ENCODE assay signal across 11 cellular contexts in the genomic region with DNA sequence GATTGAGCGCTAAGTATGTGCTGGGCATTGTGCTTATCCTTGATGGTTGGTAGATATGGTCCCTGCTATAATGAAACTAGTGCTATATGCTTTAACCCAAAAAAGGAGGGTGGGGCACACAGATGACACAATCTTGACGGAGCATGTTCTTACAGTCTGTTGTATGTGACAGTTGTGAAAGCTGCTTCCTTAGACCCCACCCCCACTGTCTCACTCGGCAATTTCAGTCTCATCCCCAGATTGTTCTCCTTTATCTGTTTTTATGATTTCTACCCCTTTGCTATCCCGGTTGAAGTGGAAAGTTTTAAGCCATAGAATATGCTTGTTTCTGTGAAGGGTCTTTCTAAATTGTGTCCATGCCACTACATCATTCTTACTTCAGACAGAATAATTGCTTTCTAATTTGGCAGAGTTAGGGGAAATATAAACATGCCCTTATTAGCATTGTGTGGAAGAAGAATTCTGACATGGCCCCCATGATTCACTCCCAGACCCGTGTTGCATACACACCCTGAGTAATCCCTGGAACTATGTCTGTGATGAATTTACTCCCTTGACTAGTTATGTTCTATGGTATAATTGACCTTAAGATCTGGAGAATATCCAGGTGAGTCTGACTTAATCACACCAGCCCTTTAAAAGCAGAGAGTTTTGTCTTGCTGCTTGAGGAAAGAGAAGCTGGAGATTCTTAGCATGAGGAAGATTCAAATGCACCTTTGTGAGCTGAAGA.
DNase-seq lines count a peak whose midpoint lies in the region; ATAC-seq and TF ChIP-seq lines count a peak whose summit lies in the region.
"Had no signal": no experiment of that assay in that cellular context is flagged by ENCODE, and none has a peak within 500 bp of the region (broad histone marks: within the 10 kb centered on the region; RNA-seq: fewer than 3 reads in every experiment).

No MANE protein-coding gene starts in this region.

- H3K9me3 Mint-ChIP-seq in mesothelial cell of epicardium: peaks cover 12% of the 10 kb centered on the region
- peaks cover 1% of the 10 kb centered on the region for H3K9me3 Mint-ChIP-seq in T-helper 2 cell treated with Interferon-gamma antibody and Interleukin-4, amounts not matched to agents 5 μg/mL and 100 μg/mL, for 36 hours

- H3K4me3 Mint-ChIP-seq in mesothelial cell of epicardium: no peak overlapping the region
- H3K4me3 Mint-ChIP-seq in T-helper 2 cell treated with Interferon-gamma antibody and Interleukin-4, amounts not matched to agents 5 μg/mL and 100 μg/mL, for 36 hours: no peak overlapping the region
- H3K4me3 Mint-ChIP-seq: neural progenitor cell had no signal

- H3K4me1 ChIP-seq in mammary epithelial cell (ENCODE audit: insufficient read depth, low read length): peaks cover 22% of the 10 kb centered on the region
- H3K4me1 ChIP-seq in OCI-LY7 (ENCODE audit: insufficient read depth, low read length, poor library complexity, severe bottlenecking): no peaks in the 10 kb centered on the region
- H3K4me1 ChIP-seq: neural progenitor cell had no signal

- POLR2A ChIA-PET in OCI-LY7 (lab: Charles Lee): interaction anchor here (0.6 to 0.8 kb wide), 2 partner anchors 35 to 350 kb away, joined by 3 read pairs; no protein-coding TSS in a partner anchor

- CTCF ChIA-PET in mammary epithelial cell (lab: Charles Lee; ENCODE audit: low non-redundant PET): interaction anchor here (0.6 kb wide), 1 partner anchor 259 kb away, joined by 5 read pairs; no protein-coding TSS in a partner anchor
- CTCF ChIA-PET in OCI-LY7 (lab: Charles Lee; ENCODE audit: unreplicated experiment): no interaction called here

- H3K27me3 ChIP-seq in mammary epithelial cell (ENCODE audit: insufficient read depth, low read length): no peaks in the 10 kb centered on the region
- H3K27me3 ChIP-seq: neural progenitor cell had no signal

- 72% methylated on average over 4 of the region's 5 CpGs for WGBS in mammary epithelial cell (ENCODE audit: low coverage, missing lambda C conversion rate)

- H3K27ac ChIP-seq in mammary epithelial cell (ENCODE audit: insufficient read depth, low read depth, low read length): peak overlapping the region; percentile 91
- H3K27ac ChIP-seq in OCI-LY7 (ENCODE audit: low read depth, low read length, poor library complexity, severe bottlenecking): no peak overlapping the region
- H3K27ac ChIP-seq: neural progenitor cell had no signal

- ATAC-seq in HG03565 (IDR thresholded peaks at IDR 0.05; ENCODE audit: unreplicated experiment): no peak

- intact Hi-C loops in mammary epithelial cell (cut with micrococcal nuclease) (no loop called here), OCI-LY7 (cut with micrococcal nuclease; ENCODE audit: unreplicated experiment) (no loop called here)

- peaks cover 25% of the 10 kb centered on the region for H3K4me1 Mint-ChIP-seq in mesothelial cell of epicardium
- H3K4me1 Mint-ChIP-seq in T-helper 2 cell treated with Interferon-gamma antibody and Interleukin-4, amounts not matched to agents 5 μg/mL and 100 μg/mL, for 36 hours (ENCODE audit: low read depth): peaks cover 2% of the 10 kb centered on the region
- H3K4me1 Mint-ChIP-seq: neural progenitor cell had no signal

- H3K9me3 ChIP-seq in mammary epithelial cell (replicated peaks; ENCODE audit: insufficient read depth, low read length): no peaks in the 10 kb centered on the region
- H3K9me3 ChIP-seq in OCI-LY7 (ENCODE audit: low read length): no peaks in the 10 kb centered on the region

- BruUV-seq in mammary epithelial cell (replicated peaks; lab: Mats Ljungman, UMichigan) (TSS peak; percentile 61), OCI-LY7 (replicated peaks; lab: Mats Ljungman, UMichigan) (no TSS peak)

- H3K27me3 Mint-ChIP-seq in mesothelial cell of epicardium (ENCODE audit: low read depth): no peaks in the 10 kb centered on the region
- H3K27me3 Mint-ChIP-seq in T-helper 2 cell treated with Interferon-gamma antibody and Interleukin-4, amounts not matched to agents 5 μg/mL and 100 μg/mL, for 36 hours (ENCODE audit: low read depth): no peaks in the 10 kb centered on the region

- H4K20me1 ChIP-seq in mammary epithelial cell (ENCODE audit: insufficient read depth, low read length) (no peaks in the 10 kb centered on the region), OCI-LY7 (ENCODE audit: insufficient read depth, low read length) (no peaks in the 10 kb centered on the region)

- H3K4me2 ChIP-seq in mammary epithelial cell (ENCODE audit: insufficient read depth, low read depth, low read length) (peak overlapping the region; percentile 22), OCI-LY7 (ENCODE audit: low read length) (no peak overlapping the region)
- H3K4me2 ChIP-seq: neural progenitor cell had no signal

- H3K9me2 ChIP-seq in OCI-LY7 (ENCODE audit: insufficient read depth, low read length): no peaks in the 10 kb centered on the region

- H3K36me3 Mint-ChIP-seq in mesothelial cell of epicardium: peaks cover 33% of the 10 kb centered on the region
- H3K36me3 Mint-ChIP-seq in T-helper 2 cell treated with Interferon-gamma antibody and Interleukin-4, amounts not matched to agents 5 μg/mL and 100 μg/mL, for 36 hours (ENCODE audit: low read depth): no peaks in the 10 kb centered on the region

- peak overlapping the region; percentile 29 for H2AFZ ChIP-seq in mammary epithelial cell (ENCODE audit: low read depth, low read length)
- no peak overlapping the region for H2AFZ ChIP-seq in OCI-LY7 (ENCODE audit: low read length)
- H2AFZ ChIP-seq: neural progenitor cell had no signal

- H3K27ac Mint-ChIP-seq in mesothelial cell of epicardium: peak overlapping the region; percentile 35
- H3K27ac Mint-ChIP-seq in T-helper 2 cell treated with Interferon-gamma antibody and Interleukin-4, amounts not matched to agents 5 μg/mL and 100 μg/mL, for 36 hours: no peak overlapping the region
- H3K27ac Mint-ChIP-seq: neural progenitor cell had no signal

- H3K36me3 ChIP-seq in mammary epithelial cell (ENCODE audit: insufficient read depth, low read length): no peaks in the 10 kb centered on the region
- H3K36me3 ChIP-seq in OCI-LY7 (ENCODE audit: insufficient read depth, low read length): no peaks in the 10 kb centered on the region
- H3K36me3 ChIP-seq: neural progenitor cell had no signal

- TF ChIP-seq CTCF in mammary epithelial cell (conservative IDR thresholded peaks at IDR 0.05 in 1 of 2, IDR thresholded peaks at IDR 0.05 in 1 of 2; ENCODE audit: extremely low read depth in 1 of 2, insufficient read depth in 1 of 2, low read depth in 1 of 2, low read length in 2 of 2) (no peak), mesothelial cell of epicardium (IDR thresholded peaks at IDR 0.05; ENCODE audit: unreplicated experiment) (no peak), OCI-LY7 (conservative IDR thresholded peaks at IDR 0.05; ENCODE audit: low read length) (no peak)

- dilution Hi-C loops in mammary epithelial cell (cut with HindIII; ENCODE audit: low sequenced_read_pairs): no loop called here

- H3K79me2 ChIP-seq in mammary epithelial cell (ENCODE audit: insufficient read depth, low read length) (no peaks in the 10 kb centered on the region), OCI-LY7 (ENCODE audit: insufficient read depth, low read depth, low read length) (no peaks in the 10 kb centered on the region)

- H3K4me3 ChIP-seq in mammary epithelial cell (replicated peaks in 1 of 3; ENCODE audit: insufficient read depth in 1 of 3, low read depth in 2 of 3, low read length in 3 of 3) (no peak overlapping the region), OCI-LY7 (ENCODE audit: low read depth, low read length, poor library complexity, severe bottlenecking) (no peak overlapping the region)
- H3K4me3 ChIP-seq: neural progenitor cell had no signal

- in situ Hi-C loops in mammary epithelial cell (cut with MboI; ENCODE audit: low sequenced_read_pairs in 2 of 2): no loop called here

- peak; percentile 59 for DNase-seq in Daoy (ENCODE audit: low read depth)
- DNase-seq in NCI-H226: peak; percentile 66
- peak; percentile 93 for DNase-seq in mammary epithelial cell
- no peak for DNase-seq in mesothelial cell of epicardium (ENCODE audit: low spot score in 2 of 2, unreplicated experiment in 2 of 2)
- no peak for DNase-seq in COLO668 (lab: John Stamatoyannopoulos, UW; ENCODE audit: unreplicated experiment)
- no peak for DNase-seq in T-helper 2 cell treated with Interferon-gamma antibody and Interleukin-4, amounts not matched to agents 5 μg/mL and 100 μg/mL, for 36 hours (ENCODE audit: low spot score)
- DNase-seq in OCI-LY7 (ENCODE audit: low spot score): no peak
- DNase-seq: activated CD4-positive, CD25-positive, alpha-beta regulatory T cell; hippocampal formation had no signal

- H3K9ac ChIP-seq in mammary epithelial cell (ENCODE audit: insufficient read depth, low read length): peak overlapping the region; percentile 38
- H3K9ac ChIP-seq: neural progenitor cell had no signal

Comparison
In these comparisons a context has a peak if more than half of its experiments do, and no peak if none do; other contexts are left out.
1. DNase-seq: peak in Daoy (single experiment), NCI-H226 (single experiment) and mammary epithelial cell (single experiment); none in mesothelial cell of epicardium (0 of 2), COLO668 (single experiment), T-helper 2 cell treated with Interferon-gamma antibody and Interleukin-4, amounts not matched to agents 5 μg/mL and 100 μg/mL, for 36 hours (single experiment) and OCI-LY7 (single experiment).